ENCODE assay signal across 1 cellular context in genomic region chr15:81323944-81324881, GRCh38.
TF ChIP-seq lines count a peak whose summit lies in the region.

A gene with protein sequence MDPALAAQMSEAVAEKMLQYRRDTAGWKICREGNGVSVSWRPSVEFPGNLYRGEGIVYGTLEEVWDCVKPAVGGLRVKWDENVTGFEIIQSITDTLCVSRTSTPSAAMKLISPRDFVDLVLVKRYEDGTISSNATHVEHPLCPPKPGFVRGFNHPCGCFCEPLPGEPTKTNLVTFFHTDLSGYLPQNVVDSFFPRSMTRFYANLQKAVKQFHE (minus strand): TSS chr15:81324141. CDS start chr15:81324099, 42 bp downstream.

TF ChIP-seq in HEK293, 187 proteins besides CTCF, POLR2A, EP300 and RAD21 (continued from another document and continues in another):
- TF ChIP-seq ZNF266 (tag by site-specific recombination; IDR thresholded peaks at IDR 0.05; ENCODE audit: low read depth), result no peak
- TF ChIP-seq ZXDB (tag by site-specific recombination; IDR thresholded peaks at IDR 0.05), result peak; percentile 13; the same call in 1 of the 2 replicates
- TF ChIP-seq ZNF132 (tag by site-specific recombination; IDR thresholded peaks at IDR 0.05; ENCODE audit: borderline replicate concordance), result no peak
- TF ChIP-seq ZNF629 (tag by site-specific recombination; IDR thresholded peaks at IDR 0.05), result no peak; the same call in 1 of the 2 replicates
- no peak for TF ChIP-seq ZNF747 (tag by site-specific recombination; IDR thresholded peaks at IDR 0.05)
- TF ChIP-seq, protein P1, sequence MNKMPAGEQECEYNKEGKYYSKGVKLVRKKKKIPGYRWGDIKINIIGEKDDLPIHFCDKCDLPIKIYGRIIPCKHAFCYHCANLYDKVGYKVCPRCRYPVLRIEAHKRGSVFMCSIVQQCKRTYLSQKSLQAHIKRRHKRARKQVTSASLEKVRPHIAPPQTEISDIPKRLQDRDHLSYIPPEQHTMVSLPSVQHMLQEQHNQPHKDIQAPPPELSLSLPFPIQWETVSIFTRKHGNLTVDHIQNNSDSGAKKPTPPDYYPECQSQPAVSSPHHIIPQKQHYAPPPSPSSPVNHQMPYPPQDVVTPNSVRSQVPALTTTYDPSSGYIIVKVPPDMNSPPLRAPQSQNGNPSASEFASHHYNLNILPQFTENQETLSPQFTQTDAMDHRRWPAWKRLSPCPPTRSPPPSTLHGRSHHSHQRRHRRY (tag by site-specific recombination; IDR thresholded peaks at IDR 0.05), result no peak
- no peak for TF ChIP-seq HIC1 (tag by site-specific recombination; IDR thresholded peaks at IDR 0.05)
- no peak for TF ChIP-seq ZFHX2 (tag by site-specific recombination; conservative IDR thresholded peaks at IDR 0.05)
- TF ChIP-seq ZNF529 (tag by site-specific recombination; IDR thresholded peaks at IDR 0.05; ENCODE audit: insufficient replicate concordance), result no peak
- no peak for TF ChIP-seq ZNF223 (tag by site-specific recombination; IDR thresholded peaks at IDR 0.05)
- TF ChIP-seq ZNF510 (tag by site-specific recombination; IDR thresholded peaks at IDR 0.05; ENCODE audit: insufficient replicate concordance), result no peak
- no peak for TF ChIP-seq ZSCAN16 (tag by site-specific recombination; IDR thresholded peaks at IDR 0.05)
- no peak for TF ChIP-seq ZNF140 (tag by site-specific recombination; IDR thresholded peaks at IDR 0.05)
- TF ChIP-seq SALL2 (tag by site-specific recombination; IDR thresholded peaks at IDR 0.05; ENCODE audit: borderline replicate concordance), result no peak
- no peak for TF ChIP-seq ZNF571 (tag by site-specific recombination; IDR thresholded peaks at IDR 0.05)
- TF ChIP-seq ZSCAN18 (tag by site-specific recombination; IDR thresholded peaks at IDR 0.05), result no peak
- no peak for TF ChIP-seq ZNF596 (tag by site-specific recombination; IDR thresholded peaks at IDR 0.05)
- peak; percentile 80 for TF ChIP-seq ZBTB26 (tag by site-specific recombination; optimal IDR thresholded peaks at IDR 0.05)
- TF ChIP-seq MYNN (tag by site-specific recombination; IDR thresholded peaks at IDR 0.05; ENCODE audit: borderline replicate concordance), result no peak
- TF ChIP-seq BCL11A (tag by site-specific recombination; IDR thresholded peaks at IDR 0.05; ENCODE audit: low read depth), result peak; percentile 45; the same call in 1 of the 2 replicates
- TF ChIP-seq SCRT2 (tag by site-specific recombination; IDR thresholded peaks at IDR 0.05), result no peak
- no peak for TF ChIP-seq ZNF624 (tag by site-specific recombination; IDR thresholded peaks at IDR 0.05)
- no peak for TF ChIP-seq ZNF426 (tag by site-specific recombination; IDR thresholded peaks at IDR 0.05)
- TF ChIP-seq ZNF184 (tag by site-specific recombination; IDR thresholded peaks at IDR 0.05), result no peak
- TF ChIP-seq ZNF174 (tag by site-specific recombination; IDR thresholded peaks at IDR 0.05), result no peak
- TF ChIP-seq ZNF514 (tag by site-specific recombination; IDR thresholded peaks at IDR 0.05), result no peak
- no peak for TF ChIP-seq ZNF580 (tag by site-specific recombination; IDR thresholded peaks at IDR 0.05)
- no peak for TF ChIP-seq ZNF561 (tag by site-specific recombination; IDR thresholded peaks at IDR 0.05; ENCODE audit: borderline replicate concordance)
- TF ChIP-seq ZBTB49 (tag by site-specific recombination; IDR thresholded peaks at IDR 0.05; ENCODE audit: low read depth), result no peak
- TF ChIP-seq ZNF292 (tag by site-specific recombination; IDR thresholded peaks at IDR 0.05; ENCODE audit: borderline replicate concordance, low read depth), result no peak
- TF ChIP-seq, protein P2, sequence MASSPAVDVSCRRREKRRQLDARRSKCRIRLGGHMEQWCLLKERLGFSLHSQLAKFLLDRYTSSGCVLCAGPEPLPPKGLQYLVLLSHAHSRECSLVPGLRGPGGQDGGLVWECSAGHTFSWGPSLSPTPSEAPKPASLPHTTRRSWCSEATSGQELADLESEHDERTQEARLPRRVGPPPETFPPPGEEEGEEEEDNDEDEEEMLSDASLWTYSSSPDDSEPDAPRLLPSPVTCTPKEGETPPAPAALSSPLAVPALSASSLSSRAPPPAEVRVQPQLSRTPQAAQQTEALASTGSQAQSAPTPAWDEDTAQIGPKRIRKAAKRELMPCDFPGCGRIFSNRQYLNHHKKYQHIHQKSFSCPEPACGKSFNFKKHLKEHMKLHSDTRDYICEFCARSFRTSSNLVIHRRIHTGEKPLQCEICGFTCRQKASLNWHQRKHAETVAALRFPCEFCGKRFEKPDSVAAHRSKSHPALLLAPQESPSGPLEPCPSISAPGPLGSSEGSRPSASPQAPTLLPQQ (tag by site-specific recombination; IDR thresholded peaks at IDR 0.05), result no peak
- TF ChIP-seq ZNF202 (tag by site-specific recombination; IDR thresholded peaks at IDR 0.05; ENCODE audit: borderline replicate concordance), result no peak
- no peak for TF ChIP-seq ZNF10 (tag by site-specific recombination; IDR thresholded peaks at IDR 0.05)
- TF ChIP-seq ZNF830 (tag by site-specific recombination; IDR thresholded peaks at IDR 0.05; ENCODE audit: low read depth), result no peak
- no peak for TF ChIP-seq ZNF785 (tag by site-specific recombination; IDR thresholded peaks at IDR 0.05)
- no peak for TF ChIP-seq ZNF776 (tag by site-specific recombination; IDR thresholded peaks at IDR 0.05; ENCODE audit: borderline replicate concordance)
- TF ChIP-seq ZNF837 (tag by site-specific recombination; IDR thresholded peaks at IDR 0.05), result no peak
- TF ChIP-seq MZF1 (tag by site-specific recombination; IDR thresholded peaks at IDR 0.05; ENCODE audit: borderline replicate concordance), result no peak
- no peak for TF ChIP-seq ZNF112 (tag by site-specific recombination; IDR thresholded peaks at IDR 0.05)
- peak; percentile 34; the same call in 1 of the 2 replicates for TF ChIP-seq ZNF2 (tag by site-specific recombination; IDR thresholded peaks at IDR 0.05)
- TF ChIP-seq SP3 (tag by site-specific recombination; IDR thresholded peaks at IDR 0.05), result peak; percentile 89
- TF ChIP-seq ZNF26 (tag by site-specific recombination; IDR thresholded peaks at IDR 0.05), result no peak
- TF ChIP-seq ZNF23 (tag by site-specific recombination; IDR thresholded peaks at IDR 0.05; ENCODE audit: borderline replicate concordance), result no peak
- TF ChIP-seq ZNF280C (tag by site-specific recombination; IDR thresholded peaks at IDR 0.05), result no peak
- 0 out of 2 replicates have a peak, but pooled peaks have one; percentile 19 for TF ChIP-seq KLF9 (tag by site-specific recombination; IDR thresholded peaks at IDR 0.05; ENCODE audit: low read depth)
- TF ChIP-seq, protein P3, sequence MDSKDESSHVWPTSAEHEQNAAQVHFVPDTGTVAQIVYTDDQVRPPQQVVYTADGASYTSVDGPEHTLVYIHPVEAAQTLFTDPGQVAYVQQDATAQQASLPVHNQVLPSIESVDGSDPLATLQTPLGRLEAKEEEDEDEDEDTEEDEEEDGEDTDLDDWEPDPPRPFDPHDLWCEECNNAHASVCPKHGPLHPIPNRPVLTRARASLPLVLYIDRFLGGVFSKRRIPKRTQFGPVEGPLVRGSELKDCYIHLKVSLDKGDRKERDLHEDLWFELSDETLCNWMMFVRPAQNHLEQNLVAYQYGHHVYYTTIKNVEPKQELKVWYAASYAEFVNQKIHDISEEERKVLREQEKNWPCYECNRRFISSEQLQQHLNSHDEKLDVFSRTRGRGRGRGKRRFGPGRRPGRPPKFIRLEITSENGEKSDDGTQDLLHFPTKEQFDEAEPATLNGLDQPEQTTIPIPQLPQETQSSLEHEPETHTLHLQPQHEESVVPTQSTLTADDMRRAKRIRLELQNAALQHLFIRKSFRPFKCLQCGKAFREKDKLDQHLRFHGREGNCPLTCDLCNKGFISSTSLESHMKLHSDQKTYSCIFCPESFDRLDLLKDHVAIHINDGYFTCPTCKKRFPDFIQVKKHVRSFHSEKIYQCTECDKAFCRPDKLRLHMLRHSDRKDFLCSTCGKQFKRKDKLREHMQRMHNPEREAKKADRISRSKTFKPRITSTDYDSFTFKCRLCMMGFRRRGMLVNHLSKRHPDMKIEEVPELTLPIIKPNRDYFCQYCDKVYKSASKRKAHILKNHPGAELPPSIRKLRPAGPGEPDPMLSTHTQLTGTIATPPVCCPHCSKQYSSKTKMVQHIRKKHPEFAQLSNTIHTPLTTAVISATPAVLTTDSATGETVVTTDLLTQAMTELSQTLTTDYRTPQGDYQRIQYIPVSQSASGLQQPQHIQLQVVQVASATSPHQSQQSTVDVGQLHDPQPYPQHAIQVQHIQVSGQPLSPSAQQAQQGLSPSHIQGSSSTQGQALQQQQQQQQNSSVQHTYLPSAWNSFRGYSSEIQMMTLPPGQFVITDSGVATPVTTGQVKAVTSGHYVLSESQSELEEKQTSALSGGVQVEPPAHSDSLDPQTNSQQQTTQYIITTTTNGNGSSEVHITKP (tag by site-specific recombination; IDR thresholded peaks at IDR 0.05), result peak; percentile 56
- no peak for TF ChIP-seq ZNF623 (tag by site-specific recombination; IDR thresholded peaks at IDR 0.05)
- TF ChIP-seq ZNF239 (tag by site-specific recombination; IDR thresholded peaks at IDR 0.05), result no peak
